In the genomic region with DNA sequence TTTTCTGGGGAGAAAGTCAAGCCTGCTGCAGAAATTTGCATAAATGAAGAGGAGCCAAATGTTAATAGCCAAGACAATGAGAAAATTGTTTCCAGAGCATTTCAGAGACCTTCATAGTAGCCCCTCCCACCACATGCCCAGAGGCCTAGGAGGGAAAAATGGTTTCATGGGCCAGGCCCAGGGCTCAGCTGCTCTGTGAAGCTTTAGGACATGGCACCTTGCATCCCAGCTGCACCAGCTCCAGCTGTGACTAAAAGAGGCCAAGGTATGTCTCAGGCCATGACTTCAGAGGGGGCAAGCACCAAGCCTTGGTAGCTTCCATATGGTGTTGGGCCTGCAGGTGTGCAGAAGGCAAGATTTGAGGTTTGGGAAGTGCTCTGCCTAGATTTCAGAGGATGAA, we compare ENCODE assay signal across 28 cellular contexts.
"Had no signal": no experiment of that assay in that cellular context is flagged by ENCODE, and none has a peak within 500 bp of the region (broad histone marks: within the 10 kb centered on the region; RNA-seq: fewer than 3 reads in every experiment).

No MANE protein-coding gene starts in this region.

- H3K27ac ChIP-seq: body of pancreas, brain microvascular endothelial cell, breast epithelium, VCaP had no signal

- H3K4me1 ChIP-seq: body of pancreas, breast epithelium had no signal

- H3K4me1 Mint-ChIP-seq: activated B cell treated with CpG ODN at 0.5 μM for 24 hours had no signal

- H3K27ac Mint-ChIP-seq: activated B cell treated with CpG ODN at 0.5 μM for 24 hours; activated CD4-positive, alpha-beta T cell treated with anti-CD3 and anti-CD28 coated beads, Interleukin-2, amount 10 ng/mL, durations not matched to agents 24 days and 14 days; activated CD8-positive, alpha-beta T cell treated with anti-CD3 and anti-CD28 coated beads for 36 hours; activated naive CD4-positive, alpha-beta T cell treated with anti-CD3 and anti-CD28 coated beads, Interleukin-2, amount 10 ng/mL, durations not matched to agents 7 days and 5 days; activated naive CD8-positive, alpha-beta T cell treated with anti-CD3 and anti-CD28 coated beads for 36 hours; T-helper 2 cell treated with Interferon-gamma antibody and Interleukin-4, amounts not matched to agents 5 μg/mL and 100 μg/mL, for 36 hours had no signal

- H3K9me3 ChIP-seq: body of pancreas, breast epithelium had no signal

- H3K27me3 ChIP-seq: body of pancreas, brain microvascular endothelial cell, breast epithelium had no signal

- ATAC-seq: activated CD8-positive, alpha-beta T cell treated with anti-CD3 and anti-CD28 coated beads for 36 hours; body of pancreas; T-cell had no signal

- H3K36me3 ChIP-seq: brain microvascular endothelial cell, breast epithelium had no signal

- H3K27me3 Mint-ChIP-seq: activated B cell treated with CpG ODN at 0.5 μM for 24 hours; activated CD4-positive, alpha-beta memory T cell treated with anti-CD3 and anti-CD28 coated beads for 36 hours; activated CD4-positive, alpha-beta T cell treated with anti-CD3 and anti-CD28 coated beads, Interleukin-2, amount 10 ng/mL, durations not matched to agents 24 days and 14 days; activated CD8-positive, alpha-beta T cell treated with anti-CD3 and anti-CD28 coated beads for 36 hours; activated naive CD4-positive, alpha-beta T cell treated with anti-CD3 and anti-CD28 coated beads, Interleukin-2, amount 10 ng/mL, durations not matched to agents 7 days and 5 days; activated naive CD4-positive, alpha-beta T cell treated with anti-CD3 and anti-CD28 coated beads, Interleukin-2, amount 50 U/mL, for 24 hours; activated naive CD8-positive, alpha-beta T cell treated with anti-CD3 and anti-CD28 coated beads for 36 hours; T-cell had no signal

- DNase-seq: activated B cell treated with CpG ODN at 0.5 μM for 24 hours; activated CD4-positive, alpha-beta memory T cell treated with anti-CD3 and anti-CD28 coated beads for 36 hours; activated CD4-positive, alpha-beta T cell treated with anti-CD3 and anti-CD28 coated beads for 4 hours; activated CD4-positive, alpha-beta T cell treated with anti-CD3 and anti-CD28 coated beads, Interleukin-2, amount 50 U/mL, for 1 hour; activated CD4-positive, alpha-beta T cell treated with anti-CD3 and anti-CD28 coated beads, Interleukin-2, amount 50 U/mL, for 4 hours; activated CD4-positive, CD25-positive, alpha-beta regulatory T cell treated with anti-CD3 and anti-CD28 coated beads, Interleukin-2, amount 50 U/mL, for 72 hours; activated CD8-positive, alpha-beta memory T cell treated with anti-CD3 and anti-CD28 coated beads, Interleukin-2, amount 50 U/mL, for 4 hours; activated CD8-positive, alpha-beta T cell treated with anti-CD3 and anti-CD28 coated beads for 36 hours; activated effector memory CD4-positive, alpha-beta T cell treated with Interleukin-2 at 50 U/mL for 16 hours; activated gamma-delta T cell; activated naive CD4-positive, alpha-beta T cell treated with anti-CD3 and anti-CD28 coated beads, Interleukin-2, amount 10 ng/mL, durations not matched to agents 7 days and 5 days; activated naive CD4-positive, alpha-beta T cell treated with Interleukin-2 at 50 U/mL for 16 hours; activated naive CD8-positive, alpha-beta T cell treated with anti-CD3 and anti-CD28 coated beads for 36 hours; activated T-cell treated with anti-CD3 and anti-CD28 coated beads for 4 hours; activated T-cell treated with anti-CD3 and anti-CD28 coated beads, Interleukin-2, amount 50 U/mL, for 1 hour; activated T-cell treated with anti-CD3 and anti-CD28 coated beads, Interleukin-2, amount 50 U/mL, for 48 hours; amygdala; body of pancreas; brain microvascular endothelial cell; central memory CD4-positive, alpha-beta T cell; T-cell; T-helper 2 cell; T-helper 9 cell had no signal

- H3K4me3 ChIP-seq: body of pancreas, breast epithelium had no signal

- H3K4me3 Mint-ChIP-seq: activated B cell treated with CpG ODN at 0.5 μM for 24 hours; activated CD4-positive, alpha-beta memory T cell treated with anti-CD3 and anti-CD28 coated beads for 36 hours; activated CD4-positive, alpha-beta T cell treated with anti-CD3 and anti-CD28 coated beads, Interleukin-2, amount 10 ng/mL, durations not matched to agents 24 days and 14 days; activated CD8-positive, alpha-beta T cell treated with anti-CD3 and anti-CD28 coated beads for 36 hours; activated naive CD4-positive, alpha-beta T cell treated with anti-CD3 and anti-CD28 coated beads, Interleukin-2, amount 10 ng/mL, durations not matched to agents 7 days and 5 days; activated naive CD4-positive, alpha-beta T cell treated with anti-CD3 and anti-CD28 coated beads, Interleukin-2, amount 50 U/mL, for 24 hours; activated naive CD8-positive, alpha-beta T cell treated with anti-CD3 and anti-CD28 coated beads for 36 hours; T-cell; T-helper 2 cell treated with Interferon-gamma antibody and Interleukin-4, amounts not matched to agents 5 μg/mL and 100 μg/mL, for 36 hours had no signal
